ENCODE assay signal across 1 cellular context in genomic region chr9:69519470-69520240, GRCh38.
TF ChIP-seq lines count a peak whose summit lies in the region.

No MANE protein-coding gene starts in this region.

TF ChIP-seq in HepG2, 621 proteins besides CTCF, POLR2A, EP300 and RAD21 (continued from another document and continues in another):
- TF ChIP-seq GLMP (CRISPR knock-in tag; IDR thresholded peaks at IDR 0.05; ENCODE audit: borderline replicate concordance) (no peak), PRDM15 (CRISPR knock-in tag; IDR thresholded peaks at IDR 0.05) (no peak), ATF7-NPFF (CRISPR knock-in tag; IDR thresholded peaks at IDR 0.05; ENCODE audit: low read depth) (no peak), ZBTB34 (CRISPR knock-in tag; IDR thresholded peaks at IDR 0.05) (peak; percentile 27; the same call in 1 of the 2 replicates), BCL6 (CRISPR knock-in tag; IDR thresholded peaks at IDR 0.05) (peak; percentile 96), SNAPC5 (CRISPR knock-in tag; IDR thresholded peaks at IDR 0.05; ENCODE audit: borderline replicate concordance) (no peak), KLF16 (CRISPR knock-in tag; IDR thresholded peaks at IDR 0.05) (peak in 1 of 2 experiments; percentile 61; a peak in 2 of 4 replicates), PAX8 (CRISPR knock-in tag; IDR thresholded peaks at IDR 0.05; ENCODE audit: borderline replicate concordance) (no peak), IKZF1 (IDR thresholded peaks at IDR 0.05) (no peak), REPIN1 (CRISPR knock-in tag; IDR thresholded peaks at IDR 0.05; ENCODE audit: borderline replicate concordance, low read depth) (0 out of 2 replicates have a peak, but pooled peaks have one; percentile 20), HNRNPLL (IDR thresholded peaks at IDR 0.05; ENCODE audit: low read depth, low read length, poor library complexity, severe bottlenecking) (no peak), HMG20B (CRISPR knock-in tag; conservative IDR thresholded peaks at IDR 0.05) (peak; percentile 82), FOXK1 (CRISPR knock-in tag; IDR thresholded peaks at IDR 0.05; ENCODE audit: borderline replicate concordance, low read depth) (peak; percentile 67; the same call in 1 of the 2 replicates), FOXM1 (CRISPR knock-in tag; IDR thresholded peaks at IDR 0.05) (no peak), BATF2 (CRISPR knock-in tag; IDR thresholded peaks at IDR 0.05) (no peak), ZNF7 (CRISPR knock-in tag; IDR thresholded peaks at IDR 0.05) (0 out of 2 replicates have a peak, but pooled peaks have one; percentile 52), PBX2 (CRISPR knock-in tag; IDR thresholded peaks at IDR 0.05) (no peak), FOXO1 (CRISPR knock-in tag; IDR thresholded peaks at IDR 0.05) (peak; percentile 52; the same call in 1 of the 2 replicates), SRF (IDR thresholded peaks at IDR 0.05; ENCODE audit: low read depth, low read length) (no peak), ZSCAN5A (CRISPR knock-in tag; IDR thresholded peaks at IDR 0.05; ENCODE audit: borderline replicate concordance) (no peak), ZNF280B (CRISPR knock-in tag; IDR thresholded peaks at IDR 0.05; ENCODE audit: borderline replicate concordance) (no peak), RXRB (CRISPR knock-in tag; IDR thresholded peaks at IDR 0.05; ENCODE audit: borderline replicate concordance) (peak; percentile 61; the same call in 1 of the 2 replicates), ZFP1 (CRISPR knock-in tag; IDR thresholded peaks at IDR 0.05) (no peak), PBX3 (CRISPR knock-in tag; IDR thresholded peaks at IDR 0.05; ENCODE audit: borderline replicate concordance) (no peak), ATF1 (CRISPR knock-in tag; IDR thresholded peaks at IDR 0.05) (no peak), NR2F6 (IDR thresholded peaks at IDR 0.05) (peak; percentile 49; the same call in 1 of the 2 replicates), NR2F6 (CRISPR knock-in tag; IDR thresholded peaks at IDR 0.05) (peak; percentile 46; the same call in 1 of the 2 replicates), CSRNP1 (CRISPR knock-in tag; IDR thresholded peaks at IDR 0.05) (no peak), ZNF513 (CRISPR knock-in tag; conservative IDR thresholded peaks at IDR 0.05) (no peak), NFIC (IDR thresholded peaks at IDR 0.05; ENCODE audit: low read length) (peak; percentile 73; the same call in 1 of the 2 replicates), SOX13 (IDR thresholded peaks at IDR 0.05) (0 out of 2 replicates have a peak, but pooled peaks have one; percentile 15), SOX13 (CRISPR knock-in tag; conservative IDR thresholded peaks at IDR 0.05 in 1 of 2, IDR thresholded peaks at IDR 0.05 in 1 of 2) (peak in 1 of 2 experiments; percentile 95; a peak in 2 of 4 replicates), ZNF414 (CRISPR knock-in tag; IDR thresholded peaks at IDR 0.05) (no peak), ZBTB20 (CRISPR knock-in tag; IDR thresholded peaks at IDR 0.05; ENCODE audit: borderline replicate concordance, low read depth) (no peak), ZNF205 (CRISPR knock-in tag; IDR thresholded peaks at IDR 0.05) (0 out of 2 replicates have a peak, but pooled peaks have one; percentile 20), ZNF563 (CRISPR knock-in tag; IDR thresholded peaks at IDR 0.05) (no peak), TRIM22 (IDR thresholded peaks at IDR 0.05) (no peak), ARNTL (CRISPR knock-in tag; IDR thresholded peaks at IDR 0.05) (no peak), SMARCE1 (IDR thresholded peaks at IDR 0.05; ENCODE audit: borderline replicate concordance) (no peak), THRA (CRISPR knock-in tag; IDR thresholded peaks at IDR 0.05; ENCODE audit: borderline replicate concordance) (peak; percentile 82; the same call in 1 of the 2 replicates)
